ENCODE assay signal across 8 cellular contexts in the genomic region with DNA sequence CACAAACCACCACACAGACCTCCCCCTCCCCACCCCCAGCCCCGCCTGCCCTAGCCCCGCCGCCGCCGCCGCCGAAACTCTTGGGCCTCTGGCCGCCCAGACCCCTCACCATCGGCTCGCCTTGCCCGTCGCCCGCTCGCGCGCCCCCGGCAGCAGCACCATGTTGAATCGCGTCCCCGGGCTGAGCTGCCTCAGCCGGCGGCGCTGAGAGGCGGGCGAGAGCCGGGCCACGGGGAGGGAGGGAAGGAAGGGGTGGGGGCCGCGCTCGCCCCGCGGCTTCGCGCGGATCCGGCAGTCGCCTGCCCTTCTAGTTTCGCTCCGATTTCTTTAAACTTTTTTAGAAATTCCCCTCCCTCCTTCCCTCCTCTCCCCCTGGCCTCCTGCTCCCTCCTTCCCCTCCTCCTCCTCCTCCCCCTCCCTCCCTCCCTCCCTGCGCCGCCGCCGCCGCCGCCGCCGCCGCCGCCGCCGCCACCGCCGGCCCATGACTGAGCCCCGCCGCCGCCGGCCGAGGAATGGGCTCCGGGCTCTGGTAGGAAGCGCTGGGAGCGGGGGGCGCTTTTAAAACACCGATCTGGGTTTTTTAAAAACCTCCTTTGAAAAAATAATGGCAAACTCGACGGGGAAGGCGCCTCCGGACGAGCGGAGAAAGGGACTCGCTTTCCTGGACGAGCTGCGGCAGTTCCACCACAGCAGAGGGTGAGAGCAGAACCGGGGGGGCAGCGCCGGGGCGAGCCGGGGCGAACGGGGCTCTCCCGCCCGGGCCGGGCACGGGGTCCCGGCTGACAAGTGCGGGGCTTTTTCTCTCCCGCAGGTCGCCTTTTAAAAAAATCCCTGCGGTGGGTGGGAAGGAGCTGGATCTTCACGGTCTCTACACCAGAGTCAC. TPM values are rescaled to one million over a fixed set of nuclear protein-coding genes. Genes with fewer than 3 reads are reported as not detected.
A peak's percentile ranks its signal among the peaks of the same experiment; 100 is the strongest.
DNase-seq lines count a peak whose midpoint lies in the region; ATAC-seq, FAIRE-seq and TF ChIP-seq lines count a peak whose summit lies in the region.

A gene with protein sequence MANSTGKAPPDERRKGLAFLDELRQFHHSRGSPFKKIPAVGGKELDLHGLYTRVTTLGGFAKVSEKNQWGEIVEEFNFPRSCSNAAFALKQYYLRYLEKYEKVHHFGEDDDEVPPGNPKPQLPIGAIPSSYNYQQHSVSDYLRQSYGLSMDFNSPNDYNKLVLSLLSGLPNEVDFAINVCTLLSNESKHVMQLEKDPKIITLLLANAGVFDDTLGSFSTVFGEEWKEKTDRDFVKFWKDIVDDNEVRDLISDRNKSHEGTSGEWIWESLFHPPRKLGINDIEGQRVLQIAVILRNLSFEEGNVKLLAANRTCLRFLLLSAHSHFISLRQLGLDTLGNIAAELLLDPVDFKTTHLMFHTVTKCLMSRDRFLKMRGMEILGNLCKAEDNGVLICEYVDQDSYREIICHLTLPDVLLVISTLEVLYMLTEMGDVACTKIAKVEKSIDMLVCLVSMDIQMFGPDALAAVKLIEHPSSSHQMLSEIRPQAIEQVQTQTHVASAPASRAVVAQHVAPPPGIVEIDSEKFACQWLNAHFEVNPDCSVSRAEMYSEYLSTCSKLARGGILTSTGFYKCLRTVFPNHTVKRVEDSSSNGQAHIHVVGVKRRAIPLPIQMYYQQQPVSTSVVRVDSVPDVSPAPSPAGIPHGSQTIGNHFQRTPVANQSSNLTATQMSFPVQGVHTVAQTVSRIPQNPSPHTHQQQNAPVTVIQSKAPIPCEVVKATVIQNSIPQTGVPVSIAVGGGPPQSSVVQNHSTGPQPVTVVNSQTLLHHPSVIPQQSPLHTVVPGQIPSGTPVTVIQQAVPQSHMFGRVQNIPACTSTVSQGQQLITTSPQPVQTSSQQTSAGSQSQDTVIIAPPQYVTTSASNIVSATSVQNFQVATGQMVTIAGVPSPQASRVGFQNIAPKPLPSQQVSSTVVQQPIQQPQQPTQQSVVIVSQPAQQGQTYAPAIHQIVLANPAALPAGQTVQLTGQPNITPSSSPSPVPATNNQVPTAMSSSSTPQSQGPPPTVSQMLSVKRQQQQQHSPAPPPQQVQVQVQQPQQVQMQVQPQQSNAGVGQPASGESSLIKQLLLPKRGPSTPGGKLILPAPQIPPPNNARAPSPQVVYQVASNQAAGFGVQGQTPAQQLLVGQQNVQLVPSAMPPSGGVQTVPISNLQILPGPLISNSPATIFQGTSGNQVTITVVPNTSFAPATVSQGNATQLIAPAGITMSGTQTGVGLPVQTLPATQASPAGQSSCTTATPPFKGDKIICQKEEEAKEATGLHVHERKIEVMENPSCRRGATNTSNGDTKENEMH (N-terminal part only) (plus strand): TSS at position 474 of the 883 bp plus-strand sequence. CDS start 131 bp downstream, at position 605.

- H3K9ac ChIP-seq in Loucy (ENCODE audit: low read depth, low read length, poor library complexity, severe bottlenecking) (peak within 1 kb of the TSS; percentile 98), astrocyte (ENCODE audit: low read length) (peak within 1 kb of the TSS; percentile 98)

- H3K4me3 ChIP-seq in Loucy (ENCODE audit: low read length, poor library complexity, severe bottlenecking) (peak within 1 kb of the TSS; percentile 84), astrocyte (ENCODE audit: insufficient read depth, low read depth, low read length) (peak within 1 kb of the TSS; percentile 94), hepatocyte (peak within 1 kb of the TSS; percentile 92), aorta (ENCODE audit: low read length in 2 of 2) (peak within 1 kb of the TSS; percentile 72 to 99)

- peak within 1 kb of the TSS; percentile 97 for H3K4me3 Mint-ChIP-seq in T-helper 2 cell treated with Interferon-gamma antibody and Interleukin-4, amounts not matched to agents 5 μg/mL and 100 μg/mL, for 36 hours
- peak within 1 kb of the TSS; percentile 93 for H3K4me3 Mint-ChIP-seq in astrocyte (ENCODE audit: unreplicated experiment)

- peaks cover 69% of the 10 kb centered on the region for H3K79me2 ChIP-seq in Loucy (ENCODE audit: insufficient read depth, low read length)
- H3K79me2 ChIP-seq in astrocyte (ENCODE audit: insufficient read depth, low read length), result peaks cover 61% of the 10 kb centered on the region
- peaks cover 56% of the 10 kb centered on the region for H3K79me2 ChIP-seq in hepatocyte

- 2% methylated on average over 40 of the region's 89 CpGs for WGBS in hepatocyte (ENCODE audit: low lambda C conversion rate, missing lambda C conversion rate)
- 0% methylated on average over 65 to 89 of the region's 89 CpGs for WGBS in aorta, 2 donors

- DNase-seq in ELF-1 (ENCODE audit: low read depth, low spot score) (peak; percentile 55), H4 (ENCODE audit: low spot score) (peak; percentile 53), astrocyte (ENCODE audit: low read depth) (peak; percentile 54), hepatocyte (ENCODE audit: low spot score) (peak; percentile 83), retina (peak; percentile 90), aorta (peak; percentile 78 to 88)
- peak; percentile 71 for DNase-seq in T-helper 2 cell treated with Interferon-gamma antibody and Interleukin-4, amounts not matched to agents 5 μg/mL and 100 μg/mL, for 36 hours (ENCODE audit: low spot score)

- H3K36me3 ChIP-seq in Loucy (ENCODE audit: insufficient read depth, low read length) (no peaks in the 10 kb centered on the region), astrocyte (ENCODE audit: insufficient read depth, low read length) (no peaks in the 10 kb centered on the region), hepatocyte (replicated peaks; ENCODE audit: insufficient read depth, low read depth) (no peaks in the 10 kb centered on the region), aorta (ENCODE audit: control insufficient read depth in 1 of 2, insufficient read depth in 2 of 2, low read length in 1 of 2) (no peaks in the 10 kb centered on the region)

- H3K27ac Mint-ChIP-seq in T-helper 2 cell treated with Interferon-gamma antibody and Interleukin-4, amounts not matched to agents 5 μg/mL and 100 μg/mL, for 36 hours, result peak within 1 kb of the TSS; percentile 99
- peak within 1 kb of the TSS; percentile 97 for H3K27ac Mint-ChIP-seq in astrocyte (ENCODE audit: unreplicated experiment)

- no peak for FAIRE-seq in astrocyte (lab: Jason Lieb, UNC)

- peaks cover 34% of the 10 kb centered on the region for H3K36me3 Mint-ChIP-seq in T-helper 2 cell treated with Interferon-gamma antibody and Interleukin-4, amounts not matched to agents 5 μg/mL and 100 μg/mL, for 36 hours (ENCODE audit: low read depth)
- no peaks in the 10 kb centered on the region for H3K36me3 Mint-ChIP-seq in astrocyte (ENCODE audit: low read depth, unreplicated experiment)

- H3K27ac ChIP-seq in astrocyte (ENCODE audit: low read depth, low read length), result peak within 1 kb of the TSS; percentile 94
- H3K27ac ChIP-seq in hepatocyte, result peak within 1 kb of the TSS; percentile 100
- H3K27ac ChIP-seq in aorta (ENCODE audit: low read depth in 1 of 2, low read length in 2 of 2), result peak within 1 kb of the TSS; percentile 94 to 97

- peaks cover 12% of the 10 kb centered on the region for H3F3A ChIP-seq in Loucy (ENCODE audit: low read depth)

- no peaks in the 10 kb centered on the region for H3K27me3 Mint-ChIP-seq in T-helper 2 cell treated with Interferon-gamma antibody and Interleukin-4, amounts not matched to agents 5 μg/mL and 100 μg/mL, for 36 hours (ENCODE audit: low read depth)
- H3K27me3 Mint-ChIP-seq in astrocyte (ENCODE audit: low read depth, unreplicated experiment), result no peaks in the 10 kb centered on the region

- H4K20me1 ChIP-seq in Loucy (ENCODE audit: insufficient read depth, low read length, poor library complexity, severe bottlenecking), result peaks cover 46% of the 10 kb centered on the region
- H4K20me1 ChIP-seq in astrocyte (ENCODE audit: insufficient read depth, low read length), result peaks cover 13% of the 10 kb centered on the region
- H4K20me1 ChIP-seq in hepatocyte (ENCODE audit: insufficient read depth, poor library complexity, severe bottlenecking), result peaks cover 20% of the 10 kb centered on the region

- intact Hi-C loops in aorta (cut with DNase I), result loop anchor here (2.0 to 10.0 kb wide), 8 partner anchors 175 to 545 kb away; a partner anchor contains a TSS

- H2AFZ ChIP-seq in Loucy (ENCODE audit: low read length) (peak within 1 kb of the TSS; percentile 79), astrocyte (ENCODE audit: low read depth, low read length) (peak within 1 kb of the TSS; percentile 70), hepatocyte (peak within 1 kb of the TSS; percentile 91)

- H3K4me1 ChIP-seq in Loucy (ENCODE audit: insufficient read depth, low read length, poor library complexity, severe bottlenecking) (peaks cover 48% of the 10 kb centered on the region), astrocyte (ENCODE audit: insufficient read depth, low read length) (peaks cover 8% of the 10 kb centered on the region), hepatocyte (ENCODE audit: insufficient read depth) (peaks cover 25% of the 10 kb centered on the region), aorta (ENCODE audit: control insufficient read depth in 1 of 2, insufficient read depth in 2 of 2, low read length in 2 of 2) (no peaks in the 10 kb centered on the region)

- H3K9me3 ChIP-seq in Loucy (ENCODE audit: insufficient read depth, low read depth, low read length), result no peaks in the 10 kb centered on the region
- H3K9me3 ChIP-seq in astrocyte (ENCODE audit: insufficient read depth, low read depth, low read length), result no peaks in the 10 kb centered on the region
- no peaks in the 10 kb centered on the region for H3K9me3 ChIP-seq in hepatocyte (ENCODE audit: low read depth)
- no peaks in the 10 kb centered on the region for H3K9me3 ChIP-seq in aorta (ENCODE audit: control insufficient read depth, low read length)

- H3K4me2 ChIP-seq in Loucy (ENCODE audit: low read depth, low read length, poor library complexity, severe bottlenecking), result peak within 1 kb of the TSS; percentile 95
- peak within 1 kb of the TSS; percentile 97 for H3K4me2 ChIP-seq in astrocyte (ENCODE audit: low read length)
- peak within 1 kb of the TSS; percentile 85 for H3K4me2 ChIP-seq in hepatocyte

- H3K9me3 Mint-ChIP-seq in T-helper 2 cell treated with Interferon-gamma antibody and Interleukin-4, amounts not matched to agents 5 μg/mL and 100 μg/mL, for 36 hours, result no peaks in the 10 kb centered on the region
- no peaks in the 10 kb centered on the region for H3K9me3 Mint-ChIP-seq in astrocyte (ENCODE audit: unreplicated experiment)

- no peaks in the 10 kb centered on the region for H3K9me2 ChIP-seq in Loucy (replicated peaks; ENCODE audit: low read depth, low read length)
- H3K9me2 ChIP-seq in hepatocyte (replicated peaks; ENCODE audit: insufficient read depth), result no peaks in the 10 kb centered on the region

- peak; percentile 33 for ATAC-seq in aorta (ENCODE audit: low FRiP score)

- H3K4me1 Mint-ChIP-seq in T-helper 2 cell treated with Interferon-gamma antibody and Interleukin-4, amounts not matched to agents 5 μg/mL and 100 μg/mL, for 36 hours (ENCODE audit: low read depth), result peaks cover 21% of the 10 kb centered on the region
- H3K4me1 Mint-ChIP-seq in astrocyte (ENCODE audit: low read depth, unreplicated experiment), result peaks cover 17% of the 10 kb centered on the region

- H3K27me3 ChIP-seq in Loucy (ENCODE audit: insufficient read depth, low read length, poor library complexity, severe bottlenecking) (peaks cover 5% of the 10 kb centered on the region), astrocyte (ENCODE audit: insufficient read depth, low read length) (no peaks in the 10 kb centered on the region), hepatocyte (no peaks in the 10 kb centered on the region), aorta (ENCODE audit: control insufficient read depth in 1 of 2, insufficient read depth in 2 of 2, low read length in 1 of 2) (no peaks in the 10 kb centered on the region)

- TF ChIP-seq CTCF in Loucy (conservative IDR thresholded peaks at IDR 0.05; ENCODE audit: low read length) (no peak), astrocyte (IDR thresholded peaks at IDR 0.05; ENCODE audit: insufficient read depth, low read depth, low read length) (no peak), hepatocyte (IDR thresholded peaks at IDR 0.05; ENCODE audit: poor library complexity) (no peak)

RNA-seq across cellular contexts. Expression of the gene that starts here (rescaled TPM):
- 12.1 and 12.8 TPM in 2 replicates for total RNA-seq in H4 (2014; rRNA removed; shearing (Covaris generic))
- total RNA-seq in astrocyte, result 23.2 and 23.8 TPM in 2 replicates
- 26.8 and 29.7 TPM in 2 replicates for total RNA-seq in hepatocyte
- 11.9 and 13.2 TPM in 2 replicates for polyA plus RNA-seq in hepatocyte
- total RNA-seq in aorta, result 10 to 100 TPM; 41.7 to 50.3 TPM
- 1 to 10 TPM; 2.9 to 6.5 TPM for polyA plus RNA-seq in aorta

Comparison
In these comparisons a context has a peak if more than half of its experiments do, and no peak if none do; other contexts are left out.
1. Peak in every context shown above with its lines: DNase-seq, ATAC-seq, H3K4me3 ChIP-seq and H3K27ac ChIP-seq.